In genomic region chr3:179268400-179269051, GRCh38 we compare ENCODE assay signal across 1 cellular context.
TF ChIP-seq lines count a peak whose summit lies in the region.

No MANE protein-coding gene starts in this region.

TF ChIP-seq in K562, 482 proteins besides CTCF, POLR2A, EP300 and RAD21 (continued from another document):
- TF ChIP-seq ZBTB40 (IDR thresholded peaks at IDR 0.05), result peak; percentile 69
- TF ChIP-seq ZBTB40 (CRISPR knock-in tag; IDR thresholded peaks at IDR 0.05), result no peak
- TF ChIP-seq SMARCE1 (IDR thresholded peaks at IDR 0.05), result peak; percentile 75; the same call in 1 of the 2 replicates
- TF ChIP-seq ETV5 (CRISPR knock-in tag; IDR thresholded peaks at IDR 0.05; ENCODE audit: low read depth), result peak; percentile 64
- TF ChIP-seq SRSF3 (IDR thresholded peaks at IDR 0.05; ENCODE audit: insufficient read depth, low read length), result no peak
- 0 out of 2 replicates have a peak, but pooled peaks have one; percentile 30 for TF ChIP-seq ZNF436 (CRISPR knock-in tag; IDR thresholded peaks at IDR 0.05)
- peak in 1 of 2 experiments; percentile 71; a peak in 1 of 4 replicates for TF ChIP-seq HDAC1 (IDR thresholded peaks at IDR 0.05)
- TF ChIP-seq NFIC (IDR thresholded peaks at IDR 0.05), result 0 out of 2 replicates have a peak, but pooled peaks have one; percentile 10
- no peak for TF ChIP-seq KDM4B (IDR thresholded peaks at IDR 0.05; ENCODE audit: borderline replicate concordance in 2 of 2, low read depth in 1 of 2)
- no peak for TF ChIP-seq THRAP3 (IDR thresholded peaks at IDR 0.05; ENCODE audit: borderline replicate concordance)
- TF ChIP-seq FOXK1 (CRISPR knock-in tag; IDR thresholded peaks at IDR 0.05; ENCODE audit: borderline replicate concordance), result no peak
- TF ChIP-seq VEZF1 (CRISPR knock-in tag; IDR thresholded peaks at IDR 0.05), result peak; percentile 21; the same call in 1 of the 2 replicates
- TF ChIP-seq, protein P1, sequence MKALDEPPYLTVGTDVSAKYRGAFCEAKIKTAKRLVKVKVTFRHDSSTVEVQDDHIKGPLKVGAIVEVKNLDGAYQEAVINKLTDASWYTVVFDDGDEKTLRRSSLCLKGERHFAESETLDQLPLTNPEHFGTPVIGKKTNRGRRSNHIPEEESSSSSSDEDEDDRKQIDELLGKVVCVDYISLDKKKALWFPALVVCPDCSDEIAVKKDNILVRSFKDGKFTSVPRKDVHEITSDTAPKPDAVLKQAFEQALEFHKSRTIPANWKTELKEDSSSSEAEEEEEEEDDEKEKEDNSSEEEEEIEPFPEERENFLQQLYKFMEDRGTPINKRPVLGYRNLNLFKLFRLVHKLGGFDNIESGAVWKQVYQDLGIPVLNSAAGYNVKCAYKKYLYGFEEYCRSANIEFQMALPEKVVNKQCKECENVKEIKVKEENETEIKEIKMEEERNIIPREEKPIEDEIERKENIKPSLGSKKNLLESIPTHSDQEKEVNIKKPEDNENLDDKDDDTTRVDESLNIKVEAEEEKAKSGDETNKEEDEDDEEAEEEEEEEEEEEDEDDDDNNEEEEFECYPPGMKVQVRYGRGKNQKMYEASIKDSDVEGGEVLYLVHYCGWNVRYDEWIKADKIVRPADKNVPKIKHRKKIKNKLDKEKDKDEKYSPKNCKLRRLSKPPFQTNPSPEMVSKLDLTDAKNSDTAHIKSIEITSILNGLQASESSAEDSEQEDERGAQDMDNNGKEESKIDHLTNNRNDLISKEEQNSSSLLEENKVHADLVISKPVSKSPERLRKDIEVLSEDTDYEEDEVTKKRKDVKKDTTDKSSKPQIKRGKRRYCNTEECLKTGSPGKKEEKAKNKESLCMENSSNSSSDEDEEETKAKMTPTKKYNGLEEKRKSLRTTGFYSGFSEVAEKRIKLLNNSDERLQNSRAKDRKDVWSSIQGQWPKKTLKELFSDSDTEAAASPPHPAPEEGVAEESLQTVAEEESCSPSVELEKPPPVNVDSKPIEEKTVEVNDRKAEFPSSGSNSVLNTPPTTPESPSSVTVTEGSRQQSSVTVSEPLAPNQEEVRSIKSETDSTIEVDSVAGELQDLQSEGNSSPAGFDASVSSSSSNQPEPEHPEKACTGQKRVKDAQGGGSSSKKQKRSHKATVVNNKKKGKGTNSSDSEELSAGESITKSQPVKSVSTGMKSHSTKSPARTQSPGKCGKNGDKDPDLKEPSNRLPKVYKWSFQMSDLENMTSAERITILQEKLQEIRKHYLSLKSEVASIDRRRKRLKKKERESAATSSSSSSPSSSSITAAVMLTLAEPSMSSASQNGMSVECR (CRISPR knock-in tag; IDR thresholded peaks at IDR 0.05), result no peak
- no peak for TF ChIP-seq ZNF561 (CRISPR knock-in tag; conservative IDR thresholded peaks at IDR 0.05)
- TF ChIP-seq ZNF280A (IDR thresholded peaks at IDR 0.05; ENCODE audit: low read depth, partially characterized antibody), result no peak
- peak; percentile 62 for TF ChIP-seq SMARCA4 (IDR thresholded peaks at IDR 0.05)
- TF ChIP-seq ETV1 (tag; conservative IDR thresholded peaks at IDR 0.05; ENCODE audit: low read depth), result peak; percentile 60; the same call in 1 of the 2 replicates
- TF ChIP-seq TCF15 (CRISPR knock-in tag; IDR thresholded peaks at IDR 0.05), result no peak
- TF ChIP-seq, protein P2, sequence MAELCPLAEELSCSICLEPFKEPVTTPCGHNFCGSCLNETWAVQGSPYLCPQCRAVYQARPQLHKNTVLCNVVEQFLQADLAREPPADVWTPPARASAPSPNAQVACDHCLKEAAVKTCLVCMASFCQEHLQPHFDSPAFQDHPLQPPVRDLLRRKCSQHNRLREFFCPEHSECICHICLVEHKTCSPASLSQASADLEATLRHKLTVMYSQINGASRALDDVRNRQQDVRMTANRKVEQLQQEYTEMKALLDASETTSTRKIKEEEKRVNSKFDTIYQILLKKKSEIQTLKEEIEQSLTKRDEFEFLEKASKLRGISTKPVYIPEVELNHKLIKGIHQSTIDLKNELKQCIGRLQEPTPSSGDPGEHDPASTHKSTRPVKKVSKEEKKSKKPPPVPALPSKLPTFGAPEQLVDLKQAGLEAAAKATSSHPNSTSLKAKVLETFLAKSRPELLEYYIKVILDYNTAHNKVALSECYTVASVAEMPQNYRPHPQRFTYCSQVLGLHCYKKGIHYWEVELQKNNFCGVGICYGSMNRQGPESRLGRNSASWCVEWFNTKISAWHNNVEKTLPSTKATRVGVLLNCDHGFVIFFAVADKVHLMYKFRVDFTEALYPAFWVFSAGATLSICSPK (IDR thresholded peaks at IDR 0.05; ENCODE audit: borderline replicate concordance), result no peak
- TF ChIP-seq, protein P3, sequence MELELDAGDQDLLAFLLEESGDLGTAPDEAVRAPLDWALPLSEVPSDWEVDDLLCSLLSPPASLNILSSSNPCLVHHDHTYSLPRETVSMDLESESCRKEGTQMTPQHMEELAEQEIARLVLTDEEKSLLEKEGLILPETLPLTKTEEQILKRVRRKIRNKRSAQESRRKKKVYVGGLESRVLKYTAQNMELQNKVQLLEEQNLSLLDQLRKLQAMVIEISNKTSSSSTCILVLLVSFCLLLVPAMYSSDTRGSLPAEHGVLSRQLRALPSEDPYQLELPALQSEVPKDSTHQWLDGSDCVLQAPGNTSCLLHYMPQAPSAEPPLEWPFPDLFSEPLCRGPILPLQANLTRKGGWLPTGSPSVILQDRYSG (tag; conservative IDR thresholded peaks at IDR 0.05; ENCODE audit: low read depth), result no peak
- TF ChIP-seq TBL1XR1 (IDR thresholded peaks at IDR 0.05; ENCODE audit: low read length in 2 of 2), result peak in 1 of 2 experiments; percentile 34; a peak in 1 of 4 replicates
- TF ChIP-seq ZNF408 (CRISPR knock-in tag; IDR thresholded peaks at IDR 0.05; ENCODE audit: low read depth), result no peak
- TF ChIP-seq DMBX1 (CRISPR knock-in tag; IDR thresholded peaks at IDR 0.05; ENCODE audit: borderline replicate concordance), result peak; percentile 35; the same call in 1 of the 2 replicates
- TF ChIP-seq MEIS2 (IDR thresholded peaks at IDR 0.05; ENCODE audit: partially characterized antibody), result peak; percentile 63
